Comparison of ENCODE assay signal across 8 cellular contexts in genomic region chr11:55942785-55943392, GRCh38. TPM values are rescaled to one million over a fixed set of nuclear protein-coding genes. Genes with fewer than 3 reads are reported as not detected.
DNase-seq lines count a peak whose midpoint lies in the region; TF ChIP-seq lines count a peak whose summit lies in the region.

No MANE protein-coding gene starts in this region.

- H3K4me3 ChIP-seq in AG04450 (ENCODE audit: low read depth, low read length) (no peak overlapping the region), NB4 (ENCODE audit: low read depth, low read length) (no peak overlapping the region), breast epithelium (no peak overlapping the region), neural progenitor cell (no peak overlapping the region), coronary artery (no peak overlapping the region)

- intact Hi-C loops in breast epithelium (cut with DNase I; ENCODE audit: low total_unique reads) = no loop called here

- H3K27ac ChIP-seq in AG04450 (ENCODE audit: low read depth, low read length) (no peak overlapping the region), breast epithelium (no peak overlapping the region), neural progenitor cell (no peak overlapping the region), coronary artery (no peak overlapping the region)

- TF ChIP-seq CTCF in AG04450 (IDR thresholded peaks at IDR 0.05; ENCODE audit: low read depth, low read length) (peak; percentile 22), GM13976 (IDR thresholded peaks at IDR 0.05; ENCODE audit: borderline replicate concordance, control extremely low read depth, extremely low read depth, insufficient read depth, missing control alignments) (peak; percentile 28), NB4 (IDR thresholded peaks at IDR 0.05; ENCODE audit: low read depth, low read length) (peak; percentile 20), breast epithelium (IDR thresholded peaks at IDR 0.05) (peak in 2 of 3 donors; percentile 22 to 32), neural progenitor cell (IDR thresholded peaks at IDR 0.05) (peak; percentile 78), coronary artery (IDR thresholded peaks at IDR 0.05) (no peak)

- no peaks in the 10 kb centered on the region for H4K20me1 ChIP-seq in neural progenitor cell (ENCODE audit: low read depth)

- no peak overlapping the region for H3K27ac Mint-ChIP-seq in neural progenitor cell

- POLR2A ChIA-PET in AG04450 (lab: Yijun Ruan, JAX) = no interaction called here

- CTCF ChIA-PET in AG04450 (lab: Charles Lee) = no interaction called here

- no peaks in the 10 kb centered on the region for H3K36me3 Mint-ChIP-seq in neural progenitor cell

- TF ChIP-seq POLR2A in NB4 (IDR thresholded peaks at IDR 0.05; ENCODE audit: extremely low read depth, insufficient read length) = no peak
- no peak for TF ChIP-seq POLR2A in breast epithelium (IDR thresholded peaks at IDR 0.05)

- no peaks in the 10 kb centered on the region for H3K9me3 Mint-ChIP-seq in neural progenitor cell

- H3K36me3 ChIP-seq in breast epithelium = no peaks in the 10 kb centered on the region
- no peaks in the 10 kb centered on the region for H3K36me3 ChIP-seq in neural progenitor cell

- H3K4me3 Mint-ChIP-seq in neural progenitor cell = no peak overlapping the region

- H3K79me2 ChIP-seq in neural progenitor cell (ENCODE audit: low read depth) = no peaks in the 10 kb centered on the region

- no peaks in the 10 kb centered on the region for H3K4me1 Mint-ChIP-seq in neural progenitor cell

- no peak overlapping the region for H3K4me2 ChIP-seq in neural progenitor cell

- no peak overlapping the region for H2AFZ ChIP-seq in neural progenitor cell (replicated peaks)

- in situ Hi-C loops in GM13976 (cut with MboI; ENCODE audit: low sequenced_read_pairs, unreplicated experiment) = loop anchor here (25.0 kb wide), 1 partner anchor 844 kb away; no protein-coding TSS in a partner anchor

- no peak overlapping the region for H3K9ac ChIP-seq in neural progenitor cell

- H3K27me3 ChIP-seq in AG04450 (ENCODE audit: control insufficient read depth, insufficient read depth, low read length) = no peaks in the 10 kb centered on the region
- no peaks in the 10 kb centered on the region for H3K27me3 ChIP-seq in breast epithelium
- H3K27me3 ChIP-seq in neural progenitor cell = no peaks in the 10 kb centered on the region

- H3K4me1 ChIP-seq in breast epithelium (no peaks in the 10 kb centered on the region), neural progenitor cell (no peaks in the 10 kb centered on the region)

- DNase-seq in AG04450 (ENCODE audit: low read depth, low spot score) = no peak
- peak; percentile 13 for DNase-seq in GM13976 (ENCODE audit: low spot score)
- peak; percentile 58 for DNase-seq in NB4 (ENCODE audit: low read depth)
- no peak for DNase-seq in breast epithelium (ENCODE audit: low spot score in 2 of 2)
- DNase-seq in neural progenitor cell (ENCODE audit: low spot score) = peak; percentile 66
- DNase-seq in coronary artery (ENCODE audit: low spot score) = no peak
- no peak for DNase-seq in activated CD8-positive, alpha-beta memory T cell treated with anti-CD3 and anti-CD28 coated beads, Interleukin-2, amount 50 U/mL, for 48 hours
- no peak for DNase-seq in NCI-H226

- H3K9me3 ChIP-seq in AG04450 (ENCODE audit: control insufficient read depth, insufficient read depth, low read length) = no peaks in the 10 kb centered on the region
- no peaks in the 10 kb centered on the region for H3K9me3 ChIP-seq in breast epithelium
- no peaks in the 10 kb centered on the region for H3K9me3 ChIP-seq in neural progenitor cell (ENCODE audit: low read depth)

- no peaks in the 10 kb centered on the region for H3F3A ChIP-seq in neural progenitor cell (ENCODE audit: low read depth)

- no peaks in the 10 kb centered on the region for H3K27me3 Mint-ChIP-seq in neural progenitor cell (ENCODE audit: insufficient read depth, low read depth)

RNA-seq across cellular contexts. Expression of gene OR5I1, which starts 6.7 kb away (rescaled TPM):
- not detected in 2 replicates for polyA plus RNA-seq in AG04450 (2011; rRNA removed)
- polyA minus RNA-seq in AG04450 (2011; rRNA and poly(A)+ RNA removed) = not detected in 2 replicates
- not detected for total RNA-seq in breast epithelium
- total RNA-seq in neural progenitor cell (ENCODE audit: low replicate concordance) = not detected in 2 replicates

RNA-seq across cellular contexts. Expression of gene OR10AG1, which starts 26.9 kb away (rescaled TPM):
- not detected in 2 replicates for polyA plus RNA-seq in AG04450 (2011; rRNA removed)
- not detected in 2 replicates for polyA minus RNA-seq in AG04450 (2011; rRNA and poly(A)+ RNA removed)
- not detected for total RNA-seq in breast epithelium
- total RNA-seq in neural progenitor cell (ENCODE audit: low replicate concordance) = not detected in 2 replicates

RNA-seq across cellular contexts. Expression of gene OR5W2, which starts 28.5 kb away (rescaled TPM):
- polyA plus RNA-seq in AG04450 (2011; rRNA removed) = not detected in 2 replicates
- not detected in 2 replicates for polyA minus RNA-seq in AG04450 (2011; rRNA and poly(A)+ RNA removed)
- total RNA-seq in breast epithelium (not detected), neural progenitor cell (ENCODE audit: low replicate concordance) (not detected in 2 replicates)

RNA-seq across cellular contexts. Expression of gene OR5F1, which starts 51.5 kb away (rescaled TPM):
- not detected in 2 replicates for polyA plus RNA-seq in AG04450 (2011; rRNA removed)
- polyA minus RNA-seq in AG04450 (2011; rRNA and poly(A)+ RNA removed) = not detected in 2 replicates
- total RNA-seq in breast epithelium (not detected), neural progenitor cell (ENCODE audit: low replicate concordance) (not detected in 2 replicates)

RNA-seq across cellular contexts. Expression of gene TRIM51, which starts 59.8 kb away (rescaled TPM):
- polyA plus RNA-seq in AG04450 (2011; rRNA removed) = not detected in 2 replicates
- polyA minus RNA-seq in AG04450 (2011; rRNA and poly(A)+ RNA removed) = not detected in 2 replicates
- not detected for total RNA-seq in breast epithelium
- total RNA-seq in neural progenitor cell (ENCODE audit: low replicate concordance) = not detected in 2 replicates

Comparison
In these comparisons a context has a peak if more than half of its experiments do, and no peak if none do; other contexts are left out.
1. DNase-seq: peak in GM13976 (single experiment), NB4 (single experiment) and neural progenitor cell (single experiment); none in AG04450 (single experiment), breast epithelium (0 of 2), coronary artery (single experiment), activated CD8-positive, alpha-beta memory T cell treated with anti-CD3 and anti-CD28 coated beads, Interleukin-2, amount 50 U/mL, for 48 hours (single experiment) and NCI-H226 (single experiment).